ENCODE assay signal across 18 cellular contexts in the genomic region with DNA sequence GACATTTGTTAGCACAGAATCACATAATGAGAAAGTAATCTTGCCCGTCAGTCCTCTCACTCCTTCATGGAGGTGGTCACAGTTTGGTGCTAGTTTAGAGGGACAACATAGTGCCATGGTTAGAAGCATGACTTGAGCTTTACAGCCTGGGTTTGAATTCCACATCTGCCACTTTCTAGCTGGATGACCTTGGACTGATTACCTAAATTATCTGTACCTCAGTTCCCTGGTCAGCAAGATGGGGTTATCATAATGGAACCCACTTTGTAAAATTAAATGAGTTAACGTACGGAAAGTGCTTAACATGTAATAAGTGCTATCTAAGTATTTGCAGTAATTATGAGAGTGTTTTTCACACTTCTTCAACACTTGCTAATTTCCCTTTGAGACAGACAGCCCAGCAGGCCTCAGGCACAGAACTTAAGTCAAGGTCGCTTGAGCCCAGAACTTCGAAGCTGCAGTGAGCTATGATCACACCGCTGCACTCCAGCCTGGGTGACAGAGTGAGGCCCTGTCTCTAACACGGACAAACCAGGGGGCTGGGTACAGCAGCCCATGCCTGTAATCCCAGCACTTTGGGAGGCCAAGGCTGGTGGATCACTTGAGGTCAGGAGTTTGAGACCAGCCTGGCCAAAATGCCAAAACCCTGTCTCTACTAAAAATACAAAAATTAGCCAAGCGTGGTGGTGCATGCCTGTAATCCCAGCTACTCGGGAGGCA. TPM values are rescaled to one million over a fixed set of nuclear protein-coding genes. Genes with fewer than 3 reads are reported as not detected.
A peak's percentile ranks its signal among the peaks of the same experiment; 100 is the strongest.
DNase-seq lines count a peak whose midpoint lies in the region; ATAC-seq and TF ChIP-seq lines count a peak whose summit lies in the region.
"Had no signal": no experiment of that assay in that cellular context is flagged by ENCODE, and none has a peak within 500 bp of the region (broad histone marks: within the 10 kb centered on the region; RNA-seq: fewer than 3 reads in every experiment).

No MANE protein-coding gene starts in this region.

- H3K9me1 ChIP-seq in IMR-90 (ENCODE audit: insufficient read depth, low read length): no peaks in the 10 kb centered on the region

- TF ChIP-seq POLR2A in IMR-90 (IDR thresholded peaks at IDR 0.05; ENCODE audit: low read depth, low read length): no peak

- H3K9me3 ChIP-seq in IMR-90 (ENCODE audit: control insufficient read depth, insufficient read depth, low read length): no peaks in the 10 kb centered on the region
- no peaks in the 10 kb centered on the region for H3K9me3 ChIP-seq in RWPE2 (ENCODE audit: severe bottlenecking)
- H3K9me3 ChIP-seq in fibroblast of lung (ENCODE audit: control insufficient read depth, insufficient read depth, low read depth, low read length): no peaks in the 10 kb centered on the region
- H3K9me3 ChIP-seq: thoracic aorta had no signal

- no peak overlapping the region for H3K23ac ChIP-seq in IMR-90 (ENCODE audit: low read depth, low read length)

- TF ChIP-seq RAD21 in IMR-90 (IDR thresholded peaks at IDR 0.05; ENCODE audit: low read length): no peak

- H3K79me1 ChIP-seq in IMR-90 (ENCODE audit: low read depth in 1 of 2, low read length in 2 of 2): no peaks in the 10 kb centered on the region

- H4K20me1 ChIP-seq in IMR-90 (ENCODE audit: insufficient read depth, low read length): no peaks in the 10 kb centered on the region
- no peaks in the 10 kb centered on the region for H4K20me1 ChIP-seq in fibroblast of lung (ENCODE audit: control insufficient read depth, extremely low read depth, insufficient read depth, low read length)

- H3K79me2 ChIP-seq in fibroblast of lung (ENCODE audit: control insufficient read depth, insufficient read depth, low read length): no peaks in the 10 kb centered on the region

- POLR2A ChIA-PET in IMR-90 (lab: Charles Lee; ENCODE audit: unreplicated experiment): no interaction called here

- H3K18ac ChIP-seq in IMR-90 (ENCODE audit: low read depth, low read length): no peak overlapping the region

- no peak overlapping the region for H2BK20ac ChIP-seq in IMR-90 (ENCODE audit: low read depth, low read length)

- H3K14ac ChIP-seq in IMR-90 (replicated peaks; ENCODE audit: low read depth, low read length): no peak overlapping the region

- H2AK5ac ChIP-seq in IMR-90 (ENCODE audit: low read depth, low read length): no peak overlapping the region

- intact Hi-C loops in IMR-90 (cut with micrococcal nuclease): loop anchor here (1.0 kb wide), 2 partner anchors 89 to 98 kb away; a partner anchor contains a TSS

- no peak overlapping the region for H2BK120ac ChIP-seq in IMR-90 (ENCODE audit: low read depth, low read length)

- H3K4me1 ChIP-seq in IMR-90 (ENCODE audit: control insufficient read depth, insufficient read depth, low read length): no peaks in the 10 kb centered on the region
- no peaks in the 10 kb centered on the region for H3K4me1 ChIP-seq in RWPE2 (ENCODE audit: insufficient read depth, poor library complexity, severe bottlenecking)
- no peaks in the 10 kb centered on the region for H3K4me1 ChIP-seq in fibroblast of lung (ENCODE audit: control insufficient read depth, extremely low read depth, insufficient read depth, low read length)

- in situ Hi-C loops in IMR-90 (cut with MboI; ENCODE audit: low sequenced_read_pairs): loop anchor here (5.0 kb wide), 1 partner anchor 102 kb away; no protein-coding TSS in a partner anchor

- BruUV-seq in IMR-90 (replicated peaks; lab: Mats Ljungman, UMichigan): no TSS peak

- no peak overlapping the region for H2AK9ac ChIP-seq in IMR-90 (replicated peaks; ENCODE audit: low read depth, low read length, poor library complexity)

- H3K56ac ChIP-seq in IMR-90 (ENCODE audit: extremely low read depth, insufficient read depth, low read length): no peak overlapping the region

- H2BK5ac ChIP-seq in IMR-90 (ENCODE audit: low read depth, low read length, poor library complexity, severe bottlenecking): no peak overlapping the region

- no peak overlapping the region for H3K27ac ChIP-seq in C4-2B
- no peak overlapping the region for H3K27ac ChIP-seq in IMR-90 (ENCODE audit: insufficient read depth, low read length)
- H3K27ac ChIP-seq in RWPE2 (ENCODE audit: poor library complexity, severe bottlenecking): no peak overlapping the region
- H3K27ac ChIP-seq in fibroblast of lung (ENCODE audit: insufficient read depth, low read length): no peak overlapping the region
- H3K27ac ChIP-seq: dorsolateral prefrontal cortex, thoracic aorta had no signal

- no peak overlapping the region for H4K91ac ChIP-seq in IMR-90 (ENCODE audit: insufficient read depth, low read depth, low read length)

- no peak overlapping the region for H4K8ac ChIP-seq in IMR-90 (ENCODE audit: low read depth in 2 of 2, low read length in 2 of 2)

- ATAC-seq in IMR-90 (ENCODE audit: low read depth) (0 out of 2 replicates have a peak, but pooled peaks have one; percentile 11), RWPE2 (ENCODE audit: low read depth) (no peak)

- H3K27me3 ChIP-seq in IMR-90 (ENCODE audit: control insufficient read depth, insufficient read depth, low read length): peaks cover 5% of the 10 kb centered on the region
- no peaks in the 10 kb centered on the region for H3K27me3 ChIP-seq in RWPE2 (ENCODE audit: insufficient read depth, poor library complexity, severe bottlenecking)
- no peaks in the 10 kb centered on the region for H3K27me3 ChIP-seq in fibroblast of lung (ENCODE audit: control insufficient read depth, insufficient read depth, low read length)
- H3K27me3 ChIP-seq: dorsolateral prefrontal cortex had no signal

- CTCF ChIA-PET in IMR-90 (lab: Yijun Ruan, JAX): interaction anchor here (0.6 to 3.0 kb wide), 20 partner anchors 9 to 1403 kb away, joined by 3 to 16 read pairs (median 4); a partner anchor contains a TSS

- H3K4me3 ChIP-seq in IMR-90 (ENCODE audit: insufficient read depth, low read depth, low read length) (no peak overlapping the region), RWPE2 (ENCODE audit: severe bottlenecking) (no peak overlapping the region), fibroblast of lung (replicated peaks in 1 of 4; ENCODE audit: control extremely low read depth in 1 of 4, insufficient read depth in 1 of 4, low read depth in 3 of 4, low read length in 4 of 4) (no peak overlapping the region)
- H3K4me3 ChIP-seq: smooth muscle cell, thoracic aorta had no signal

- H3K36me3 ChIP-seq in IMR-90 (ENCODE audit: control insufficient read depth, insufficient read depth, low read length) (no peaks in the 10 kb centered on the region), RWPE2 (ENCODE audit: low read depth) (no peaks in the 10 kb centered on the region), fibroblast of lung (ENCODE audit: control insufficient read depth, insufficient read depth, low read length) (no peaks in the 10 kb centered on the region)
- H3K36me3 ChIP-seq: thoracic aorta had no signal

- TF ChIP-seq CTCF in C4-2B (conservative IDR thresholded peaks at IDR 0.05) (peak; percentile 42), IMR-90 (conservative IDR thresholded peaks at IDR 0.05; ENCODE audit: low read depth, low read length) (no peak), RWPE2 (IDR thresholded peaks at IDR 0.05; ENCODE audit: poor library complexity, severe bottlenecking) (peak; percentile 41), fibroblast of lung (conservative IDR thresholded peaks at IDR 0.05 in 1 of 2, IDR thresholded peaks at IDR 0.05 in 1 of 2; ENCODE audit: low read depth in 1 of 2, low read length in 2 of 2) (no peak)

- dilution Hi-C loops in IMR-90 (cut with HindIII; ENCODE audit: low sequenced_read_pairs, unreplicated experiment): no loop called here

- H4K5ac ChIP-seq in IMR-90 (ENCODE audit: low read depth, low read length): no peak overlapping the region

- WGBS in IMR-90 (ENCODE audit: extremely low coverage in 2 of 2, insufficient read length in 1 of 2), 2 experiments: 68% methylated on average over 4 of the region's 9 CpGs; no CpG with 5 or more reads in 1 of the 2 experiments

- H3K4me2 ChIP-seq in IMR-90 (ENCODE audit: low read depth, low read length) (no peak overlapping the region), fibroblast of lung (ENCODE audit: extremely low read depth, insufficient read depth, low read length) (peak overlapping the region; percentile 59)

- DNase-seq in IMR-90 (no peak), RWPE2 (ENCODE audit: low spot score) (no peak), fibroblast of lung (ENCODE audit: low read depth in 2 of 2) (no peak), islet precursor cell (no peak), NCI-H2029 (lab: John Stamatoyannopoulos, UW) (no peak), KG1 (lab: John Stamatoyannopoulos, UW) (no peak)
- DNase-seq in stimulated activated CD4-positive, alpha-beta T cell treated with anti-CD3 and anti-CD28 coated beads, Interleukin-4, amount 100 ng/mL, for 1 hour: no peak
- DNase-seq: aorta; dorsolateral prefrontal cortex; NCI-H1436 treated with DMSO at 0.1 percent for 48 hours; NK-92 treated with Interleukin-12 subunit alpha and Interleukin-12 subunit beta, amount 100 ng/mL, for 24 hours; stimulated activated naive CD4-positive, alpha-beta T cell treated with Interleukin-2 at 50 U/mL for 16 hours had no signal

- H3K9ac ChIP-seq in IMR-90 (ENCODE audit: low read depth, low read length): no peak overlapping the region
- H3K9ac ChIP-seq in fibroblast of lung (ENCODE audit: insufficient read depth, low read length): no peak overlapping the region

- no peak overlapping the region for H2BK15ac ChIP-seq in IMR-90 (ENCODE audit: low read depth, low read length)

- H3K4ac ChIP-seq in IMR-90 (ENCODE audit: low read depth, low read length): no peak overlapping the region

- H2AFZ ChIP-seq in IMR-90 (replicated peaks; ENCODE audit: low read length, poor library complexity): peak overlapping the region; percentile 76
- no peak overlapping the region for H2AFZ ChIP-seq in fibroblast of lung (ENCODE audit: low read length)

TF ChIP-seq in IMR-90, 13 proteins besides CTCF, POLR2A, EP300 and RAD21 (continues in another document):
- TF ChIP-seq, protein P1, sequence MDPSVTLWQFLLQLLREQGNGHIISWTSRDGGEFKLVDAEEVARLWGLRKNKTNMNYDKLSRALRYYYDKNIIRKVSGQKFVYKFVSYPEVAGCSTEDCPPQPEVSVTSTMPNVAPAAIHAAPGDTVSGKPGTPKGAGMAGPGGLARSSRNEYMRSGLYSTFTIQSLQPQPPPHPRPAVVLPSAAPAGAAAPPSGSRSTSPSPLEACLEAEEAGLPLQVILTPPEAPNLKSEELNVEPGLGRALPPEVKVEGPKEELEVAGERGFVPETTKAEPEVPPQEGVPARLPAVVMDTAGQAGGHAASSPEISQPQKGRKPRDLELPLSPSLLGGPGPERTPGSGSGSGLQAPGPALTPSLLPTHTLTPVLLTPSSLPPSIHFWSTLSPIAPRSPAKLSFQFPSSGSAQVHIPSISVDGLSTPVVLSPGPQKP (IDR thresholded peaks at IDR 0.05; ENCODE audit: borderline replicate concordance, low read depth, low read length): no peak
- TF ChIP-seq SMC3 (IDR thresholded peaks at IDR 0.05; ENCODE audit: low read depth, low read length): no peak

RNA-seq across cellular contexts. Expression of a gene that starts 7.1 kb away (rescaled TPM):
- total RNA-seq in IMR-90 (2012; rRNA removed): not detected in 2 replicates
- polyA plus RNA-seq in IMR-90 (2012; rRNA removed): 0.01 TPM in 1 of 2 replicates, not detected in the other
- not detected in 2 replicates for polyA plus RNA-seq in IMR-90 (2012; cell fraction: cytosol; rRNA removed)
- 0.10 and 0.13 TPM in 2 replicates for polyA plus RNA-seq in IMR-90 (2012; cell fraction: nucleus; rRNA removed; ENCODE audit: low replicate concordance)
- 0.17 TPM in 1 of 2 replicates, not detected in the other for total RNA-seq in fibroblast of lung
- polyA plus RNA-seq in fibroblast of lung: 0.06 TPM in 1 of 2 replicates, not detected in the other
- polyA plus RNA-seq in fibroblast of lung (2012): not detected in 2 replicates
- not detected in 2 replicates for polyA minus RNA-seq in fibroblast of lung (ENCODE audit: low replicate concordance)
- total RNA-seq: lung microvascular endothelial cell, smooth muscle cell had no signal
- polyA plus RNA-seq: AG04450, IgD-negative memory B cell, smooth muscle cell had no signal

Comparison
In these comparisons a context has a peak if more than half of its experiments do, and no peak if none do; other contexts are left out.
1. CTCF ChIP-seq: peak in C4-2B (single experiment) and RWPE2 (single experiment); none in IMR-90 (single experiment) and fibroblast of lung (0 of 2).